8 cellular contexts compared by ENCODE assay signal in the genomic region with DNA sequence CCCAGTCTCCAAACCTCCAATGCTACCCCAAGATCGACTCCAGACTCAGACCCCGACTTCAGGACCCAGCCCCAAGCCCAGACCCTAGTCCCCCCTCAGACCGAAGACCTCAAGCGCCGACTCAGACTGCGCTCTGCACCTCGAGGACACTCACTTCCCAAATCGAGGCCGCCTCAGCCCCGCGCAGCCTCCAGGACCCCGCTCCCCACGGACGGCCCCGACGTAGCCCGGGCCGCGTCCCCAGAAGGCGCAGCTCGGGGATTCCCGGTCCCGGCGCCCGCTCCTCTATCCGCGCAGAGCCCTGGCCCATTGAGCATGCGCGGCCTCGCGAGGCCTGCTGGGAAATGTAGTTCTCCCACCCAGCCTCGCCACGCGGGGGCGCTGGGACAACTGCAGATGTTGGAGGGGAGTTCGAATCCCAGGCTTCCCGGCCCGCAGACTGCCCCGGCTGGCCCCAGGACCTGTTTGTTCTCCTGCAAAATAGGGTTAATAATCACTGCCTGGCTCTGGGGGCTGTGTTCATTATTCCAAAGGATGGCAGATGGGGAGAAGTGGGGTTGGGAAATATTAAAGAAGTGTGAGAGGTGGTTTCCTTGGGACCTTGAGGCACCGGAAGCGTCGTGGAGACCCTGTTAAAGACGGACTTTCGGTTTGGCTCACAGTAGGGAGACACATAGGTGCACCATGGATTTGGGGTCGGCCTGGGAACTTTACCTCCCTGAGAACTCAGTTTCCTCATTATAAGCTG. TPM values are rescaled to one million over a fixed set of nuclear protein-coding genes. Genes with fewer than 3 reads are reported as not detected.
DNase-seq lines count a peak whose midpoint lies in the region; ATAC-seq and TF ChIP-seq lines count a peak whose summit lies in the region.

A gene with protein sequence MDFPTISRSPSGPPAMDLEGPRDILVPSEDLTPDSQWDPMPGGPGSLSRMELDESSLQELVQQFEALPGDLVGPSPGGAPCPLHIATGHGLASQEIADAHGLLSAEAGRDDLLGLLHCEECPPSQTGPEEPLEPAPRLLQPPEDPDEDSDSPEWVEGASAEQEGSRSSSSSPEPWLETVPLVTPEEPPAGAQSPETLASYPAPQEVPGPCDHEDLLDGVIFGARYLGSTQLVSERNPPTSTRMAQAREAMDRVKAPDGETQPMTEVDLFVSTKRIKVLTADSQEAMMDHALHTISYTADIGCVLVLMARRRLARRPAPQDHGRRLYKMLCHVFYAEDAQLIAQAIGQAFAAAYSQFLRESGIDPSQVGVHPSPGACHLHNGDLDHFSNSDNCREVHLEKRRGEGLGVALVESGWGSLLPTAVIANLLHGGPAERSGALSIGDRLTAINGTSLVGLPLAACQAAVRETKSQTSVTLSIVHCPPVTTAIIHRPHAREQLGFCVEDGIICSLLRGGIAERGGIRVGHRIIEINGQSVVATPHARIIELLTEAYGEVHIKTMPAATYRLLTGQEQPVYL (minus strand): TSS at position 311 of the 748 bp plus-strand sequence. CDS start 1,428 bp downstream, outside the sequence.

- H3K27me3 ChIP-seq in left ventricle myocardium inferior (ENCODE audit: low read depth) (no peaks in the 10 kb centered on the region), prostate gland (replicated peaks; ENCODE audit: insufficient read depth) (no peaks in the 10 kb centered on the region)

- peak; percentile 52 for ATAC-seq in HG02678 (IDR thresholded peaks at IDR 0.05; ENCODE audit: unreplicated experiment)

- WGBS in prostate gland: 3% methylated on average over 45 of the region's 45 CpGs

- TF ChIP-seq POLR2A in prostate gland (IDR thresholded peaks at IDR 0.05): peak; percentile 88

- TF ChIP-seq CTCF in left ventricle myocardium inferior (IDR thresholded peaks at IDR 0.05; ENCODE audit: borderline replicate concordance) (peak; percentile 78), prostate gland (IDR thresholded peaks at IDR 0.05) (peak; percentile 73 to 94 (median 84))

- DNase-seq in GM04503 (ENCODE audit: low read depth): peak; percentile 31
- DNase-seq in NCI-H146 (lab: John Stamatoyannopoulos, UW): peak; percentile 77
- peak; percentile 71 for DNase-seq in amniotic epithelial cell (ENCODE audit: low read depth)
- peak; percentile 92 for DNase-seq in left ventricle myocardium inferior
- peak; percentile 80 for DNase-seq in prostate gland (ENCODE audit: low spot score)
- DNase-seq in ureter (ENCODE audit: low spot score): peak; percentile 92

- H3K27ac ChIP-seq in left ventricle myocardium inferior (replicated peaks): peak within 1 kb of the TSS; percentile 99
- peak within 1 kb of the TSS; percentile 96 to 99 for H3K27ac ChIP-seq in prostate gland

- H3K9me3 ChIP-seq in left ventricle myocardium inferior (replicated peaks) (no peaks in the 10 kb centered on the region), prostate gland (no peaks in the 10 kb centered on the region)

- H3K4me3 ChIP-seq in left ventricle myocardium inferior: peak within 1 kb of the TSS; percentile 99
- peak within 1 kb of the TSS; percentile 66 to 78 for H3K4me3 ChIP-seq in prostate gland

- intact Hi-C loops in T-helper 1 cell treated with Interleukin-12 subunit alpha and Interleukin-12 subunit beta and Interleukin-4 antibody, amounts not matched to agents 30 ng/mL and 1 ng/mL, for 36 hours (cut with micrococcal nuclease): loop anchor here (1.0 to 5.0 kb wide), 15 partner anchors 37 to 1919 kb away; a partner anchor contains a TSS
- intact Hi-C loops in left ventricle myocardium inferior (cut with micrococcal nuclease): no loop called here
- intact Hi-C loops in prostate gland (cut with DNase I): loop anchor here (5.0 kb wide), 1 partner anchor 226 kb away; a partner anchor contains a TSS

- H3K36me3 ChIP-seq in left ventricle myocardium inferior: peaks cover 51% of the 10 kb centered on the region
- peaks cover 0 to 4% of the 10 kb centered on the region in 2 donors for H3K36me3 ChIP-seq in prostate gland

- H3K4me1 ChIP-seq in left ventricle myocardium inferior: peaks cover 51% of the 10 kb centered on the region
- H3K4me1 ChIP-seq in prostate gland (replicated peaks): peaks cover 3% of the 10 kb centered on the region

RNA-seq across cellular contexts. Expression of the gene that starts here (rescaled TPM):
- total RNA-seq in T-helper 1 cell treated with Interleukin-12 subunit alpha and Interleukin-12 subunit beta and Interleukin-4 antibody, amounts not matched to agents 30 ng/mL and 1 ng/mL, for 36 hours: 63.4 and 67.9 TPM in 2 replicates
- total RNA-seq in left ventricle myocardium inferior (14.2 TPM), prostate gland (10 to 100 TPM; 45.7 to 63.8 TPM), ureter (15.6 TPM)

Comparison
In these comparisons a context has a peak if more than half of its experiments do, and no peak if none do; other contexts are left out.
1. Peak in every context shown above with its lines: DNase-seq, ATAC-seq, H3K4me3 ChIP-seq and H3K27ac ChIP-seq.
2. DNase-seq: peak in every context shown above with its lines; median percentile 92 in left ventricle myocardium inferior; 92 in ureter; 80 in prostate gland; 77 in NCI-H146; 71 in amniotic epithelial cell; 31 in GM04503.